9 cellular contexts compared by ENCODE assay signal in the genomic region with DNA sequence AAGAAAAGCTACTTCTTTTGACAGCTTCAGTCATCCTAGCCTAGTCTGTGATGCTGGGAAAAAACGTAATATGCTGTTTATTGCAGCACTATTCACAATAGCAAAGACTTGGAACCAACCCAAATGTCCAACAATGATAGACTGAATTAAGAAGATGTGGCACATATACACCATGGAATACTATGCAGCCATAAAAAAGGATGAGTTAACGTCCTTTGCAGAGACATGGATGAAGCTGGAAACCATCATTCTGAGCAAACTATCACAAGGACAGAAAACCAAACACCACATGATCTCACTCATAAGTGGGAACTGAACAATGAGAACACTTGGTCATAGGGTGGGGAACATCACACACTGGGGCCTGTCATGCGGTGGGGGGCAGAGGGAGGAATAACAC. TPM values are rescaled to one million over a fixed set of nuclear protein-coding genes. Genes with fewer than 3 reads are reported as not detected.
"Had no signal": no experiment of that assay in that cellular context is flagged by ENCODE, and none has a peak within 500 bp of the region (broad histone marks: within the 10 kb centered on the region; RNA-seq: fewer than 3 reads in every experiment).

No MANE protein-coding gene starts in this region.

RNA-seq across cellular contexts. Expression of a gene that starts 15.8 kb away (rescaled TPM):
- total RNA-seq: activated CD4-positive, alpha-beta T cell treated with anti-CD3 and anti-CD28 coated beads, Interleukin-2, amount 10 ng/mL, durations not matched to agents 24 days and 14 days; activated CD8-positive, alpha-beta memory T cell treated with anti-CD3 and anti-CD28 coated beads for 36 hours; activated CD8-positive, alpha-beta T cell treated with anti-CD3 and anti-CD28 coated beads for 36 hours; activated naive CD8-positive, alpha-beta T cell treated with anti-CD3 and anti-CD28 coated beads for 36 hours; activated T-helper 17 cell treated with anti-CD3 and anti-CD28 coated beads, Interleukin-2, amount 50 U/mL, for 72 hours; RPMI7951; SJCRH30 had no signal

RNA-seq across cellular contexts. Expression of a gene that starts 53.6 kb away (rescaled TPM):
- total RNA-seq: activated CD4-positive, alpha-beta T cell treated with anti-CD3 and anti-CD28 coated beads, Interleukin-2, amount 10 ng/mL, durations not matched to agents 24 days and 14 days; activated CD8-positive, alpha-beta memory T cell treated with anti-CD3 and anti-CD28 coated beads for 36 hours; activated CD8-positive, alpha-beta T cell treated with anti-CD3 and anti-CD28 coated beads for 36 hours; activated naive CD8-positive, alpha-beta T cell treated with anti-CD3 and anti-CD28 coated beads for 36 hours; activated T-cell treated with anti-CD3 and anti-CD28 coated beads, Interleukin-2, amount 50 U/mL, for 72 hours; activated T-helper 17 cell treated with anti-CD3 and anti-CD28 coated beads, Interleukin-2, amount 50 U/mL, for 72 hours; cerebellum; RPMI7951; SJCRH30 had no signal
